Comparison of ENCODE assay signal across 12 cellular contexts in genomic region chr2:239113164-239113563, GRCh38.
A peak's percentile ranks its signal among the peaks of the same experiment; 100 is the strongest.
DNase-seq lines count a peak whose midpoint lies in the region; ATAC-seq and TF ChIP-seq lines count a peak whose summit lies in the region.
"Had no signal": no experiment of that assay in that cellular context is flagged by ENCODE, and none has a peak within 500 bp of the region (broad histone marks: within the 10 kb centered on the region; RNA-seq: fewer than 3 reads in every experiment).

No MANE protein-coding gene starts in this region.

- no peaks in the 10 kb centered on the region for H3K27me3 ChIP-seq in heart right ventricle
- no peaks in the 10 kb centered on the region for H3K27me3 ChIP-seq in ovary
- H3K27me3 ChIP-seq in brain microvascular endothelial cell (replicated peaks) = no peaks in the 10 kb centered on the region
- H3K27me3 ChIP-seq: suprapubic skin had no signal

- ATAC-seq in heart right ventricle (peak in 4 of 8 donors; percentile 14 to 35 (median 24)), HG02885 (IDR thresholded peaks at IDR 0.05; ENCODE audit: poor library complexity, unreplicated experiment) (no peak)

- TF ChIP-seq POLR2A in ovary (IDR thresholded peaks at IDR 0.05) = no peak

- H3K4me1 ChIP-seq in heart right ventricle (peaks cover 8 to 30% (median 24%) of the 10 kb centered on the region in 9 donors), ovary (ENCODE audit: insufficient read depth) (peaks cover 24% of the 10 kb centered on the region)

- peak overlapping the region; percentile 98 for H3K27ac ChIP-seq in VCaP
- H3K27ac ChIP-seq in heart right ventricle = peak overlapping the region in 7 of 10 donors; percentile 8 to 65 (median 38)
- peak overlapping the region in 1 of 2 donors; percentile 70 for H3K27ac ChIP-seq in ovary
- no peak overlapping the region for H3K27ac ChIP-seq in brain microvascular endothelial cell
- H3K27ac ChIP-seq: suprapubic skin had no signal

- no peak overlapping the region for H3K4me3 ChIP-seq in heart right ventricle
- no peak overlapping the region for H3K4me3 ChIP-seq in ovary
- no peak overlapping the region for H3K4me3 ChIP-seq in brain microvascular endothelial cell (ENCODE audit: low read depth, low read length)
- H3K4me3 ChIP-seq: suprapubic skin had no signal

- no peaks in the 10 kb centered on the region for H3K9me3 ChIP-seq in heart right ventricle
- no peaks in the 10 kb centered on the region for H3K9me3 ChIP-seq in ovary
- H3K9me3 ChIP-seq: suprapubic skin had no signal

- H3K36me3 ChIP-seq in heart right ventricle = peaks cover 0 to 73% (median 26%) of the 10 kb centered on the region in 9 donors
- H3K36me3 ChIP-seq in ovary = no peaks in the 10 kb centered on the region
- H3K36me3 ChIP-seq in brain microvascular endothelial cell (replicated peaks) = no peaks in the 10 kb centered on the region

- no peak for TF ChIP-seq CTCF in VCaP (conservative IDR thresholded peaks at IDR 0.05)
- no peak for TF ChIP-seq CTCF in heart right ventricle (IDR thresholded peaks at IDR 0.05)
- no peak for TF ChIP-seq CTCF in ovary (IDR thresholded peaks at IDR 0.05)
- TF ChIP-seq CTCF in brain microvascular endothelial cell (IDR thresholded peaks at IDR 0.05; ENCODE audit: low read depth, low read length, missing control alignments) = no peak

- DNase-seq in AG08396 (ENCODE audit: low spot score) (peak; percentile 69), heart right ventricle (peak in 1 of 2 donors; percentile 8), ovary (peak; percentile 62 to 83 (median 69)), brain microvascular endothelial cell (no peak), activated gamma-delta T cell (lab: John Stamatoyannopoulos, UW) (no peak)
- DNase-seq in activated T-cell treated with anti-CD3 and anti-CD28 coated beads, Interleukin-2, amount 50 U/mL, for 48 hours = no peak
- DNase-seq: activated naive CD8-positive, alpha-beta T cell treated with anti-CD3 and anti-CD28 coated beads, Interleukin-2, amount 10 ng/mL, durations not matched to agents 7 days and 5 days; AML-193; occipital lobe had no signal

- intact Hi-C loops in heart right ventricle (cut with DNase I) (no loop called here), ovary (cut with DNase I) (no loop called here)

- TF ChIP-seq EP300 in ovary (IDR thresholded peaks at IDR 0.05) = no peak

- 31 to 43% methylated on average over 12 of the region's 12 CpGs for WGBS in heart right ventricle, 2 donors
- WGBS in ovary, 3 donors = 10 to 22% (median 20%) methylated on average over 12 of the region's 12 CpGs

- in situ Hi-C loops in brain microvascular endothelial cell (cut with HindIII; ENCODE audit: low pct_ligation_motif_present, low sequenced_read_pairs) = no loop called here

Comparison
In these comparisons a context has a peak if more than half of its experiments do, and no peak if none do; other contexts are left out.
1. DNase-seq: peak in AG08396 (single experiment) and ovary (5 of 5); none in brain microvascular endothelial cell (single experiment), activated gamma-delta T cell (single experiment) and activated T-cell treated with anti-CD3 and anti-CD28 coated beads, Interleukin-2, amount 50 U/mL, for 48 hours (0 of 2).